Comparison of ENCODE assay signal across 6 cellular contexts in the genomic region with DNA sequence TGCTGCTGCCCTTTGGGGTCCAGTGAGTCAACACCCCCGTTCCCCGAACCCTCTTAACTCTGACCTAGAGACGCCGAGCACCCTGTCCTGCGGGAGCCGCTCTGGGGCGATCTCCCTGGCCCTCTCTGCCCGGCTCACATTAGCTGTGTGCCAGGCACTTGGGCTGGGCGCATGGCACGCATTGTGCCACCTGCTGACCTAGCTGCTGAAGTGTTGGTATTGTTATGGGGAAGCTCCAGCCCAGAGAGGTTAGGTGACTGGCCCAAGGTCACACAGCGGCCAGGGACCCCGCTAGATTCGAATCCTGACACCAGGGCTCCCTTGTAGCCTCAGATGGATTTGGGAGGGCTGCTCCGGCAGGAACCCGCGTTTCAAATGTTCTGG. TPM values are rescaled to one million over a fixed set of nuclear protein-coding genes. Genes with fewer than 3 reads are reported as not detected.
A peak's percentile ranks its signal among the peaks of the same experiment; 100 is the strongest.
DNase-seq lines count a peak whose midpoint lies in the region; TF ChIP-seq lines count a peak whose summit lies in the region.

No MANE protein-coding gene starts in this region.

- H3K4me2 ChIP-seq in MM.1S (ENCODE audit: low read depth, low read length) = peak overlapping the region; percentile 83

- peaks cover 6% of the 10 kb centered on the region for H3K4me1 Mint-ChIP-seq in progenitor cell of endocrine pancreas (ENCODE audit: low read depth)

- H3K36me3 Mint-ChIP-seq in progenitor cell of endocrine pancreas (ENCODE audit: insufficient read depth) = no peaks in the 10 kb centered on the region

- no peaks in the 10 kb centered on the region for H3K9me3 ChIP-seq in MM.1S (replicated peaks; ENCODE audit: insufficient read depth, low read length)

- DNase-seq in MM.1S (no peak), dermis blood vessel endothelial cell (peak; percentile 36), progenitor cell of endocrine pancreas (ENCODE audit: low spot score, unreplicated experiment) (no peak), NCI-H1694 treated with DMSO at 0.1 percent for 48 hours (lab: John Stamatoyannopoulos, UW) (no peak), DMS114 treated with DMSO at 0.1 percent for 48 hours (lab: John Stamatoyannopoulos, UW; ENCODE audit: unreplicated experiment) (no peak)
- no peak for DNase-seq in activated CD8-positive, alpha-beta memory T cell treated with anti-CD3 and anti-CD28 coated beads, Interleukin-2, amount 50 U/mL, for 48 hours

- peak overlapping the region; percentile 86 for H3K4me3 ChIP-seq in MM.1S (ENCODE audit: low read length)

- 0 out of 2 replicates have a peak, but pooled peaks cover 3% of the 10 kb centered on the region for H3K4me1 ChIP-seq in MM.1S (ENCODE audit: low read length)

- peak overlapping the region; percentile 88 for H3K4me3 Mint-ChIP-seq in progenitor cell of endocrine pancreas (ENCODE audit: low read depth)

- no peaks in the 10 kb centered on the region for H3K9me2 ChIP-seq in MM.1S (replicated peaks; ENCODE audit: insufficient read depth, low read length)

- H3K27ac ChIP-seq in MM.1S (ENCODE audit: low read length) = no peak overlapping the region

- H3K79me2 ChIP-seq in MM.1S (ENCODE audit: low read length) = peaks cover 10% of the 10 kb centered on the region

- no peaks in the 10 kb centered on the region for H3K27me3 ChIP-seq in MM.1S (replicated peaks; ENCODE audit: insufficient read depth, low read length)

- no peak for TF ChIP-seq CTCF in MM.1S (IDR thresholded peaks at IDR 0.05; ENCODE audit: low read length)
- no peak for TF ChIP-seq CTCF in progenitor cell of endocrine pancreas (IDR thresholded peaks at IDR 0.05; ENCODE audit: unreplicated experiment)

- H3K27me3 Mint-ChIP-seq in progenitor cell of endocrine pancreas = no peaks in the 10 kb centered on the region

- no peaks in the 10 kb centered on the region for H3K9me3 Mint-ChIP-seq in progenitor cell of endocrine pancreas (ENCODE audit: low read depth)

- H3F3A ChIP-seq in MM.1S (ENCODE audit: insufficient read depth, low read length) = no peaks in the 10 kb centered on the region

- H4K20me1 ChIP-seq in MM.1S (ENCODE audit: insufficient read depth, low read length) = no peaks in the 10 kb centered on the region

- peak overlapping the region; percentile 94 for H3K27ac Mint-ChIP-seq in progenitor cell of endocrine pancreas

- no peaks in the 10 kb centered on the region for H3K36me3 ChIP-seq in MM.1S (replicated peaks; ENCODE audit: insufficient read depth, low read length)

- peak overlapping the region; percentile 66; the same call in 1 of the 2 replicates for H3K9ac ChIP-seq in MM.1S (ENCODE audit: low read length)

- H2AFZ ChIP-seq in MM.1S (ENCODE audit: low read length) = peak overlapping the region; percentile 76; the same call in 1 of the 2 replicates

RNA-seq across cellular contexts. Expression of gene HSD17B1, which starts 1.1 kb away (rescaled TPM):
- total RNA-seq in dermis blood vessel endothelial cell (0.23 and 0.34 TPM in 2 replicates), progenitor cell of endocrine pancreas (1.4 and 2.4 TPM in 2 replicates)

RNA-seq across cellular contexts. Expression of gene COASY, which starts 8.1 kb away (rescaled TPM):
- total RNA-seq in dermis blood vessel endothelial cell (9.5 and 33.9 TPM in 2 replicates), progenitor cell of endocrine pancreas (60.0 and 66.9 TPM in 2 replicates)

RNA-seq across cellular contexts. Expression of gene MLX, which starts 13.0 kb away (rescaled TPM):
- total RNA-seq in dermis blood vessel endothelial cell (33.0 and 34.5 TPM in 2 replicates), progenitor cell of endocrine pancreas (26.8 and 33.7 TPM in 2 replicates)

RNA-seq across cellular contexts. Expression of gene NAGLU, which starts 17.8 kb away (rescaled TPM):
- total RNA-seq in dermis blood vessel endothelial cell = 44.9 and 53.3 TPM in 2 replicates
- 19.0 and 22.9 TPM in 2 replicates for total RNA-seq in progenitor cell of endocrine pancreas

RNA-seq across cellular contexts. Expression of gene PSMC3IP, which starts 23.7 kb away (rescaled TPM):
- 4.9 and 5.5 TPM in 2 replicates for total RNA-seq in dermis blood vessel endothelial cell
- total RNA-seq in progenitor cell of endocrine pancreas = 18.1 and 19.6 TPM in 2 replicates
